In genomic region chr3:5186854-5187151, GRCh38 we compare ENCODE assay signal across 8 cellular contexts. TPM values are rescaled to one million over a fixed set of nuclear protein-coding genes. Genes with fewer than 3 reads are reported as not detected.
DNase-seq lines count a peak whose midpoint lies in the region; ATAC-seq, FAIRE-seq and TF ChIP-seq lines count a peak whose summit lies in the region.

No MANE protein-coding gene starts in this region.

- ATAC-seq in GM21825 (IDR thresholded peaks at IDR 0.05; ENCODE audit: unreplicated experiment): no peak

- peak overlapping the region; percentile 97 for H3K27ac Mint-ChIP-seq in endothelial cell (ENCODE audit: unreplicated experiment)
- peak overlapping the region; percentile 94 for H3K27ac Mint-ChIP-seq in osteocyte (ENCODE audit: unreplicated experiment)

- H4K20me1 ChIP-seq in OCI-LY7 (ENCODE audit: insufficient read depth, low read length): peaks cover 10% of the 10 kb centered on the region; the same call in 1 of the 2 replicates

- no peak for FAIRE-seq in H54 (lab: Jason Lieb, UNC)

- H3K4me3 Mint-ChIP-seq in endothelial cell (ENCODE audit: unreplicated experiment) (peak overlapping the region; percentile 87), osteocyte (ENCODE audit: unreplicated experiment) (peak overlapping the region; percentile 94)

- TF ChIP-seq CTCF in OCI-LY7 (conservative IDR thresholded peaks at IDR 0.05; ENCODE audit: low read length): no peak
- no peak for TF ChIP-seq CTCF in endothelial cell (IDR thresholded peaks at IDR 0.05; ENCODE audit: unreplicated experiment)
- no peak for TF ChIP-seq CTCF in osteocyte (IDR thresholded peaks at IDR 0.05)

- H3K36me3 Mint-ChIP-seq in endothelial cell (ENCODE audit: low read depth, unreplicated experiment): no peaks in the 10 kb centered on the region
- H3K36me3 Mint-ChIP-seq in osteocyte (ENCODE audit: unreplicated experiment): peaks cover 11% of the 10 kb centered on the region

- CTCF ChIA-PET in OCI-LY7 (lab: Charles Lee; ENCODE audit: unreplicated experiment): interaction anchor here (1.0 to 1.5 kb wide), 2 partner anchors 10 to 64 kb away, joined by 3 to 5 read pairs; partner anchors contain the start of gene ARL8B

- H2AFZ ChIP-seq in OCI-LY7 (ENCODE audit: low read length): no peak overlapping the region

- H3K36me3 ChIP-seq in OCI-LY7 (ENCODE audit: insufficient read depth, low read length): peaks cover 53% of the 10 kb centered on the region

- intact Hi-C loops in OCI-LY7 (cut with micrococcal nuclease; ENCODE audit: unreplicated experiment): loop anchor here (1.0 to 2.0 kb wide), 4 partner anchors 10 to 680 kb away; partner anchors contain the start of gene ARL8B

- no peaks in the 10 kb centered on the region for H3K9me2 ChIP-seq in OCI-LY7 (ENCODE audit: insufficient read depth, low read length)

- H3K9me3 Mint-ChIP-seq in endothelial cell (ENCODE audit: unreplicated experiment) (no peaks in the 10 kb centered on the region), osteocyte (ENCODE audit: unreplicated experiment) (no peaks in the 10 kb centered on the region)

- TF ChIP-seq POLR2A in H54 (IDR thresholded peaks at IDR 0.05; ENCODE audit: low read depth, low read length): no peak

- BruUV-seq in OCI-LY7 (replicated peaks; lab: Mats Ljungman, UMichigan): TSS peak; percentile 67

- H3K4me3 ChIP-seq in GM08714 (ENCODE audit: low read length) (peak overlapping the region; percentile 89), OCI-LY7 (ENCODE audit: low read depth, low read length, poor library complexity, severe bottlenecking) (peak overlapping the region; percentile 98)

- peaks cover 25% of the 10 kb centered on the region for H3K4me1 Mint-ChIP-seq in endothelial cell (ENCODE audit: unreplicated experiment)
- H3K4me1 Mint-ChIP-seq in osteocyte (ENCODE audit: unreplicated experiment): peaks cover 26% of the 10 kb centered on the region

- peak overlapping the region; percentile 82 for H3K4me2 ChIP-seq in OCI-LY7 (ENCODE audit: low read length)

- peaks cover 53% of the 10 kb centered on the region for H3K4me1 ChIP-seq in OCI-LY7 (ENCODE audit: insufficient read depth, low read length, poor library complexity, severe bottlenecking)

- POLR2A ChIA-PET in OCI-LY7 (lab: Charles Lee): interaction anchor here (1.1 to 13.5 kb wide), 10 partner anchors 7 to 693 kb away, joined by 3 to 444 read pairs (median 16); partner anchors contain the start of genes ARL8B and ITPR1

- DNase-seq in OCI-LY7 (ENCODE audit: low spot score) (no peak), endothelial cell (ENCODE audit: low spot score) (no peak), osteocyte (ENCODE audit: extremely low spot score, unreplicated experiment) (no peak), SW480 (ENCODE audit: low spot score) (no peak), H54 (ENCODE audit: insufficient read length, low spot score) (no peak)
- DNase-seq in NK-92 treated with Interleukin-12 subunit alpha and Interleukin-12 subunit beta, amount 100 ng/mL, for 24 hours (lab: John Stamatoyannopoulos, UW): no peak

- peaks cover 77% of the 10 kb centered on the region for H3K79me2 ChIP-seq in OCI-LY7 (ENCODE audit: insufficient read depth, low read depth, low read length)

- no peaks in the 10 kb centered on the region for H3K9me3 ChIP-seq in OCI-LY7 (ENCODE audit: low read length)

- H3K27ac ChIP-seq in OCI-LY7 (ENCODE audit: low read depth, low read length, poor library complexity, severe bottlenecking): peak overlapping the region; percentile 98

- H3K27me3 Mint-ChIP-seq in endothelial cell (ENCODE audit: unreplicated experiment) (peaks cover 10% of the 10 kb centered on the region), osteocyte (ENCODE audit: unreplicated experiment) (no peaks in the 10 kb centered on the region)

RNA-seq across cellular contexts. Expression of gene EDEM1, which starts 0.7 kb away (rescaled TPM):
- total RNA-seq in OCI-LY7 (2014; rRNA removed; shearing (Covaris generic)): 125 and 186 TPM in 2 replicates
- 337 and 398 TPM in 2 replicates for total RNA-seq in OCI-LY7 (2022)
- 18.2 TPM for total RNA-seq in endothelial cell (ENCODE audit: unreplicated experiment)
- total RNA-seq in osteocyte: 42.1 and 45.9 TPM in 2 replicates
